ENCODE assay signal across 9 cellular contexts in the genomic region with DNA sequence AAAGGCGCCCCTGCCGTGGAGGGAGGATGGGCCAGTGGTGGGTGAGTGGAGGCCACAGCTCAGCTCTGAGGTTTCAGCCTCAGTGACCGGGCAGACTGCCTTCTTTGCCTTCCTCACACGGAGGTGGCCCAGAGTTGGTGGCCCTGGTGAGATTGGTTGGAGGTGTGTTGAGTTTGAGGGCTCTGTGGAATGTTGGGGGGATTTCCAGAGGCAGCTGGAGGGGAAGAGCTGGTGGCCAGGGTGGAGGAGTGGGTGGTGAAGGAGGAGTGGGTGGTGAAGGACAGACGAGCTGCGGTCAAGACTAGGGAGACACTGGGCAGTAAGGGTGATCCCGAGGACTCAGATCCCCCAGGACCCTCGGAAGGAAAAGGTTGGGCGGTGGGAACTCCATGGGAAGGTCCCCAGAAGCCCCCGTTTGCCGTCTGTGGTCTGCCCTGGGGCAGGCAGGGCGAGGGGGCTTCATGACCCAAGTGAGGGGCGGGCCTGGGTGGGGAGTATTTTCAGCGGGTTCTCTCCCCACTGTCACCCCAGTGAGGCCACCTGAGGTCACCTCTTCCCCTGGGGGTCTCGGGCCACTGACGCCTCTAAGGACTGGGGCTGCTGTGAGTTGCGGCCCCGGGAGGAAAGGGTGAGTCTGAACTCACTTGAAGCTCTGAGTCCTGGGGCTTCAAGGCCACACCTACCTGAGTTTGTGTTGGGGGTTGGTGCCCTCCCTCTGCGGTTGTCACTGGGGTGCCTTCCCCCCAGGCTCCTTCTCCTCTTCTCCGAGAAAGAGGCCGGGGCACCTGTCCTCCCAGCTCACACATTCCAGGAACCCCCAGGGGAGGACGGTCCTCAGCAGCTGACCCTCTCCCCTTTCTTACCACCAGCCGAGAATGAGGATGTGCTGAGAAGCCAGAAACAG. TPM values are rescaled to one million over a fixed set of nuclear protein-coding genes. Genes with fewer than 3 reads are reported as not detected.
DNase-seq lines count a peak whose midpoint lies in the region; ATAC-seq and TF ChIP-seq lines count a peak whose summit lies in the region.
"Had no signal": no experiment of that assay in that cellular context is flagged by ENCODE, and none has a peak within 500 bp of the region (broad histone marks: within the 10 kb centered on the region; RNA-seq: fewer than 3 reads in every experiment).

No MANE protein-coding gene starts in this region.

- H3K27me3 ChIP-seq in endodermal cell (ENCODE audit: control insufficient read depth, insufficient read depth, low read length, poor library complexity, severe bottlenecking), result no peaks in the 10 kb centered on the region

- no peak overlapping the region for H3K9ac ChIP-seq in endodermal cell (ENCODE audit: extremely low read depth, low read length, poor library complexity, severe bottlenecking)

- no peak overlapping the region for H3K27ac ChIP-seq in endodermal cell (ENCODE audit: low read depth, low read length)

- H3K4me1 Mint-ChIP-seq in T-helper 2 cell treated with Interferon-gamma antibody and Interleukin-4, amounts not matched to agents 5 μg/mL and 100 μg/mL, for 36 hours (ENCODE audit: low read depth), result peaks cover 55% of the 10 kb centered on the region
- H3K4me1 Mint-ChIP-seq in activated naive CD4-positive, alpha-beta T cell treated with anti-CD3 and anti-CD28 coated beads, Interleukin-2, amount 50 U/mL, for 24 hours, result peaks cover 67% of the 10 kb centered on the region
- no peaks in the 10 kb centered on the region for H3K4me1 Mint-ChIP-seq in endodermal cell

- H3K9me3 Mint-ChIP-seq in T-helper 2 cell treated with Interferon-gamma antibody and Interleukin-4, amounts not matched to agents 5 μg/mL and 100 μg/mL, for 36 hours, result no peaks in the 10 kb centered on the region
- no peaks in the 10 kb centered on the region for H3K9me3 Mint-ChIP-seq in activated naive CD4-positive, alpha-beta T cell treated with anti-CD3 and anti-CD28 coated beads, Interleukin-2, amount 50 U/mL, for 24 hours
- no peaks in the 10 kb centered on the region for H3K9me3 Mint-ChIP-seq in endodermal cell

- TF ChIP-seq POLR2A in GM15510 (IDR thresholded peaks at IDR 0.05; ENCODE audit: borderline replicate concordance, extremely low read depth, insufficient read length), result peak; percentile 47

- H3K36me3 ChIP-seq in endodermal cell (ENCODE audit: control insufficient read depth, insufficient read depth, low read length), result no peaks in the 10 kb centered on the region

- H3K4me3 Mint-ChIP-seq in T-helper 2 cell treated with Interferon-gamma antibody and Interleukin-4, amounts not matched to agents 5 μg/mL and 100 μg/mL, for 36 hours, result peak overlapping the region; percentile 94
- H3K4me3 Mint-ChIP-seq in activated naive CD4-positive, alpha-beta T cell treated with anti-CD3 and anti-CD28 coated beads, Interleukin-2, amount 50 U/mL, for 24 hours, result peak overlapping the region; percentile 90
- no peak overlapping the region for H3K4me3 Mint-ChIP-seq in endodermal cell

- H3K4me1 ChIP-seq in endodermal cell (ENCODE audit: control insufficient read depth, insufficient read depth, low read length), result no peaks in the 10 kb centered on the region

- H3K9me3 ChIP-seq in endodermal cell (ENCODE audit: control insufficient read depth, low read length), result no peaks in the 10 kb centered on the region

- no peak for TF ChIP-seq CTCF in endodermal cell (conservative IDR thresholded peaks at IDR 0.05)

- WGBS in endodermal cell (ENCODE audit: insufficient coverage in 1 of 2, insufficient read length in 1 of 2), 2 experiments, result 88 to 89% methylated on average over 8 to 21 of the region's 23 CpGs

- peaks cover 4% of the 10 kb centered on the region for H3K27me3 Mint-ChIP-seq in T-helper 2 cell treated with Interferon-gamma antibody and Interleukin-4, amounts not matched to agents 5 μg/mL and 100 μg/mL, for 36 hours (ENCODE audit: low read depth)
- H3K27me3 Mint-ChIP-seq in activated naive CD4-positive, alpha-beta T cell treated with anti-CD3 and anti-CD28 coated beads, Interleukin-2, amount 50 U/mL, for 24 hours, result no peaks in the 10 kb centered on the region
- peaks cover 24% of the 10 kb centered on the region for H3K27me3 Mint-ChIP-seq in endodermal cell (ENCODE audit: insufficient read depth)

- peak overlapping the region; percentile 97 for H3K27ac Mint-ChIP-seq in T-helper 2 cell treated with Interferon-gamma antibody and Interleukin-4, amounts not matched to agents 5 μg/mL and 100 μg/mL, for 36 hours
- peak overlapping the region; percentile 94 for H3K27ac Mint-ChIP-seq in activated naive CD4-positive, alpha-beta T cell treated with anti-CD3 and anti-CD28 coated beads, Interleukin-2, amount 50 U/mL, for 24 hours
- no peak overlapping the region for H3K27ac Mint-ChIP-seq in endodermal cell

- peak; percentile 82 for DNase-seq in T-helper 2 cell treated with Interferon-gamma antibody and Interleukin-4, amounts not matched to agents 5 μg/mL and 100 μg/mL, for 36 hours (ENCODE audit: low spot score)
- DNase-seq in stimulated activated CD4-positive, alpha-beta T cell treated with anti-CD3 and anti-CD28 coated beads, Interleukin-4, amount 100 ng/mL, for 24 hours, result peak; percentile 62
- DNase-seq in endodermal cell, result no peak
- DNase-seq: T1000 had no signal

- H3K36me3 Mint-ChIP-seq in T-helper 2 cell treated with Interferon-gamma antibody and Interleukin-4, amounts not matched to agents 5 μg/mL and 100 μg/mL, for 36 hours (ENCODE audit: low read depth), result peaks cover 34% of the 10 kb centered on the region
- H3K36me3 Mint-ChIP-seq in activated naive CD4-positive, alpha-beta T cell treated with anti-CD3 and anti-CD28 coated beads, Interleukin-2, amount 50 U/mL, for 24 hours, result no peaks in the 10 kb centered on the region
- no peaks in the 10 kb centered on the region for H3K36me3 Mint-ChIP-seq in endodermal cell (ENCODE audit: low read depth)

- ATAC-seq in HG02642 (IDR thresholded peaks at IDR 0.05; ENCODE audit: poor library complexity, unreplicated experiment), result no peak
- no peak for ATAC-seq in GM21786 (IDR thresholded peaks at IDR 0.05; ENCODE audit: unreplicated experiment)
- no peak for ATAC-seq in HG03521 (IDR thresholded peaks at IDR 0.05; ENCODE audit: unreplicated experiment)

- H3K4me3 ChIP-seq in endodermal cell (ENCODE audit: low read length), result no peak overlapping the region

RNA-seq across cellular contexts. Expression of gene PIK3CD, which starts 22.7 kb away (rescaled TPM):
- 10 to 100 TPM; 13.9 to 14.2 TPM for total RNA-seq in endodermal cell
- 4.3 TPM for polyA plus RNA-seq in endodermal cell (2013, experiment 1 of 2)
- 3.3 TPM for polyA plus RNA-seq in endodermal cell (2013, experiment 2 of 2)

RNA-seq across cellular contexts. Expression of gene TMEM201, which starts 40.1 kb away (rescaled TPM):
- total RNA-seq in endodermal cell, result 10 to 100 TPM; 24.1 TPM
- 17.8 TPM for polyA plus RNA-seq in endodermal cell (2013, experiment 1 of 2)
- polyA plus RNA-seq in endodermal cell (2013, experiment 2 of 2), result 17.3 TPM
